ENCODE assay signal across 19 cellular contexts in genomic region chr1:192846950-192847349, GRCh38. TPM values are rescaled to one million over a fixed set of nuclear protein-coding genes. Genes with fewer than 3 reads are reported as not detected.
DNase-seq lines count a peak whose midpoint lies in the region; ATAC-seq and TF ChIP-seq lines count a peak whose summit lies in the region.
"Had no signal": no experiment of that assay in that cellular context is flagged by ENCODE, and none has a peak within 500 bp of the region (broad histone marks: within the 10 kb centered on the region; RNA-seq: fewer than 3 reads in every experiment).

No MANE protein-coding gene starts in this region.

- H3K9me3 ChIP-seq in left lung: no peaks in the 10 kb centered on the region
- H3K9me3 ChIP-seq: Caco-2, SJSA1 had no signal

- H3K27ac ChIP-seq in 22Rv1: peak overlapping the region; percentile 91
- H3K27ac ChIP-seq in left lung: no peak overlapping the region
- H3K27ac ChIP-seq: SJSA1 had no signal

- H3K36me3 ChIP-seq in left lung: no peaks in the 10 kb centered on the region
- H3K36me3 ChIP-seq: SJSA1 had no signal

- H3K4me1 ChIP-seq in left lung: no peaks in the 10 kb centered on the region
- H3K4me1 ChIP-seq: SJSA1 had no signal

- H3K4me3 ChIP-seq in fibroblast of villous mesenchyme (ENCODE audit: low read depth, low read length) (no peak overlapping the region), left lung (no peak overlapping the region)
- H3K4me3 ChIP-seq: GM12878, SJSA1 had no signal

- intact Hi-C loops in left lung (cut with DNase I): no loop called here

- TF ChIP-seq CTCF in 22Rv1 (IDR thresholded peaks at IDR 0.05) (no peak), fibroblast of villous mesenchyme (IDR thresholded peaks at IDR 0.05; ENCODE audit: insufficient read depth, low read depth, low read length) (no peak), left lung (IDR thresholded peaks at IDR 0.05) (no peak)

- DNase-seq in GM04504 (ENCODE audit: low read depth) (peak; percentile 30), astrocyte of the hippocampus (ENCODE audit: low read depth, low spot score) (peak; percentile 18), fibroblast of villous mesenchyme (ENCODE audit: low read depth) (peak; percentile 79), MV-4-11 (lab: John Stamatoyannopoulos, UW) (no peak), dermis blood vessel endothelial cell (no peak), left lung (no peak)
- DNase-seq in stimulated activated CD8-positive, alpha-beta memory T cell treated with anti-CD3 and anti-CD28 coated beads, Interleukin-4, amount 100 ng/mL, for 48 hours: no peak
- DNase-seq: AML-193; Caco-2; CD4-positive, CD25-positive, alpha-beta regulatory T cell; DMS153; GOT3; KBM-7; NCI-H146; NCI-H2081; NCI-H774 had no signal

- no peaks in the 10 kb centered on the region for H3K27me3 ChIP-seq in left lung

- no peak for ATAC-seq in left lung
- ATAC-seq: GM12878 had no signal

RNA-seq across cellular contexts. Expression of gene RGS2, which starts 38.1 kb away (rescaled TPM):
- total RNA-seq in fibroblast of villous mesenchyme: 25.9 and 41.9 TPM in 2 replicates
- total RNA-seq in dermis blood vessel endothelial cell: 3.0 and 5.1 TPM in 2 replicates
- 10 to 100 TPM; 35.3 to 41.5 TPM for total RNA-seq in left lung

Comparison
In these comparisons a context has a peak if more than half of its experiments do, and no peak if none do; other contexts are left out.
1. DNase-seq: peak in GM04504 (single experiment), astrocyte of the hippocampus (single experiment) and fibroblast of villous mesenchyme (single experiment); none in MV-4-11 (single experiment), dermis blood vessel endothelial cell (single experiment), left lung (0 of 2) and stimulated activated CD8-positive, alpha-beta memory T cell treated with anti-CD3 and anti-CD28 coated beads, Interleukin-4, amount 100 ng/mL, for 48 hours (single experiment).